In the genomic region with DNA sequence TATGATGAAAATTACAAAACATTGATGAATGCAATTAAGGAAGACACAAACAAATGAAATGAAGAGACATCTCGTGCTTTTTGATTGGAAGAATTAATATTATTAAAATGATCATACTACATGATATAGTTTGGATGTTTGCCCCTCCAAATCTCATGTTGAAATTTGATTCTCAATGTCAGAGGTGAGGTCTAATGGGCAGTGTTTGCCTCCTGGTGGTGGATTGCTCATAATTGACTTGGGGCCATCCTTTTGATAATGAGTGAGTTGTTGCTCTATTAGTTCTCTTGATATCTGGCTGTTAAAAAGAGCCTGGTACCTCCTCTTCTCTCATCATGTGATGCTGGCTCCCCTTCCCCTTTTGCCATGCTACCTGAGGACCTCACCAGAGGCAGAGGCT, we compare ENCODE assay signal across 28 cellular contexts.
"Had no signal": no experiment of that assay in that cellular context is flagged by ENCODE, and none has a peak within 500 bp of the region (broad histone marks: within the 10 kb centered on the region; RNA-seq: fewer than 3 reads in every experiment).

No MANE protein-coding gene starts in this region.

- H3K4me3 ChIP-seq: coronary artery, heart right ventricle, lower lobe of right lung, neural progenitor cell, right lobe of liver, suprapubic skin, transverse colon, upper lobe of right lung, uterus had no signal

- DNase-seq: effector memory CD8-positive, alpha-beta T cell; foreskin melanocyte; glutamatergic neuron; heart right ventricle; hippocampal formation; kidney glomerular epithelial cell; left ventricle myocardium superior; lower lobe of right lung; right lobe of liver; small intestine; stimulated activated CD4-positive, alpha-beta T cell treated with anti-CD3 and anti-CD28 coated beads, Interleukin-12 subunit alpha, Interleukin-12 subunit beta, amount 100 ng/mL, for 4 hours; stimulated activated CD4-positive, alpha-beta T cell treated with anti-CD3 and anti-CD28 coated beads, Interleukin-1b, Interleukin-23, amount 100 ng/mL, for 48 hours; stimulated activated CD4-positive, alpha-beta T cell treated with anti-CD3 and anti-CD28 coated beads, Interleukin-4, amount 100 ng/mL, for 1 hour; stimulated activated CD8-positive, alpha-beta memory T cell treated with anti-CD3 and anti-CD28 coated beads, Interleukin-4, amount 100 ng/mL, for 48 hours; stimulated activated naive CD4-positive, alpha-beta T cell; stimulated activated naive CD8-positive, alpha-beta T cell treated with anti-CD3 and anti-CD28 coated beads, Interleukin-15, amount 100 ng/mL, for 72 hours; transverse colon; upper lobe of right lung; uterus had no signal

- H3K27ac Mint-ChIP-seq: effector memory CD8-positive, alpha-beta T cell; memory B cell; nephron; neural progenitor cell; progenitor cell of endocrine pancreas; stimulated activated naive CD8-positive, alpha-beta T cell treated with anti-CD3 and anti-CD28 coated beads, Interleukin-15, amount 100 ng/mL, for 72 hours had no signal

- FAIRE-seq: islet of Langerhans, small intestine had no signal

- H3K9ac ChIP-seq: neural progenitor cell, parathyroid adenoma had no signal

- H3K36me3 ChIP-seq: heart right ventricle, lower lobe of right lung, neural progenitor cell, right lobe of liver, suprapubic skin, transverse colon, upper lobe of right lung, uterus had no signal

- H3K27me3 ChIP-seq: neural progenitor cell, right lobe of liver, suprapubic skin, transverse colon, upper lobe of right lung, uterus had no signal

- H3K27me3 Mint-ChIP-seq: progenitor cell of endocrine pancreas had no signal

- H3K27ac ChIP-seq: coronary artery, heart right ventricle, lower lobe of right lung, neural progenitor cell, parathyroid adenoma, right lobe of liver, suprapubic skin, transverse colon, upper lobe of right lung, uterus had no signal

- H3K4me3 Mint-ChIP-seq: effector memory CD8-positive, alpha-beta T cell; memory B cell; nephron; neural progenitor cell; stimulated activated naive CD8-positive, alpha-beta T cell treated with anti-CD3 and anti-CD28 coated beads, Interleukin-15, amount 100 ng/mL, for 72 hours had no signal

- ATAC-seq: effector memory CD8-positive, alpha-beta T cell; esophagus mucosa; heart right ventricle; left ventricle myocardium superior; lower lobe of right lung; right lobe of liver; stimulated activated naive CD8-positive, alpha-beta T cell treated with anti-CD3 and anti-CD28 coated beads, Interleukin-15, amount 100 ng/mL, for 72 hours; upper lobe of right lung had no signal

- H3K4me2 ChIP-seq: neural progenitor cell had no signal

- H3K4me1 Mint-ChIP-seq: memory B cell; nephron; neural progenitor cell; stimulated activated naive CD8-positive, alpha-beta T cell treated with anti-CD3 and anti-CD28 coated beads, Interleukin-15, amount 100 ng/mL, for 72 hours had no signal

- H3K36me3 Mint-ChIP-seq: memory B cell, neural progenitor cell had no signal

- H3K9me3 ChIP-seq: lower lobe of right lung, right lobe of liver, transverse colon, upper lobe of right lung, uterus had no signal

- H3K4me1 ChIP-seq: heart right ventricle, lower lobe of right lung, neural progenitor cell, parathyroid adenoma, right lobe of liver, suprapubic skin, transverse colon, upper lobe of right lung, uterus had no signal

- H3K79me2 ChIP-seq: parathyroid adenoma had no signal

- H2AFZ ChIP-seq: neural progenitor cell, parathyroid adenoma had no signal
